ENCODE assay signal across 1 cellular context in the genomic region with DNA sequence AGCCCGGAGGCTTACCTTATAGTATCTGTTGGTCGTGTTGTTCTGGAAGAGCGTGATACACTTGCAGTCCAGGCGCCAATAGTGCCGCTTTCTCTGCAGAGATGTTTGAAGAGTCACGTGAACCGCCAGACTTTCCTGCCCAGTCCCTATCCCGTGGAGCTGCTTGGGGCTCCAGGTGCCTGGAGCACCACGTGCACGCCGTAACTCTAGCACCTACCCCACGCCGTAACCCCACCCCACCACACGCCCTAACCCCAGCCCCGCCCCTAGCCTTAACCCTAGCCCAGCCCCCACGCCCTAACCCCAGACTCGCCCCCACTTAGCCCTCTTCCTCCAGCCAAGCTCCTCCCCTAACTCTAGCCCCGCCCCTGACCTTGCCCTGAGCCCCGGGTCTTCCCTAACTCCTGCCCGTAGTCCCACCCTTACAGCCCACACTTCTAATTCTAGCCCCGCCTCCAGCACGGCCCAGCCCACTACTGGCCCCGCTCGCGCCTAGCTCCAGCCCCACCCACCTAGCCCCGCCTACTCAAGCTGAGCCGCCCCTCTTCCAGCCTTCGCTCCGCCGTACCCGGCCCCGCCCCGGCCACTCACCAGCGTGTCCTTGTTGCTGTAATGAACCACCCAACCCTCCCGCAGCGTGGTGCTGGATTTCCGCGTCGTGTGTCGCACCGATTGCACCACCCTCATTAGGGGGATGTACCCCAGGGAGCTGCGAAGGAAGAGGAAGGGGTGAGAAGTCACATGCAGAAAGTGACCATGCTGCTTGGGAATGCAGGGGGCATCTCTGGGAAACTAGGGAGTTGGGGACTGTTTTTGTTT.
TF ChIP-seq lines count a peak whose summit lies in the region.

No MANE protein-coding gene starts in this region.

TF ChIP-seq in GM23338, 12 proteins besides CTCF, POLR2A, EP300 and RAD21 (continued from another document):
- TF ChIP-seq REST (IDR thresholded peaks at IDR 0.05; ENCODE audit: unreplicated experiment) = no peak
